ENCODE assay signal across 1 cellular context in genomic region chr6:30556006-30556713, GRCh38.
TF ChIP-seq lines count a peak whose summit lies in the region.

A gene with protein sequence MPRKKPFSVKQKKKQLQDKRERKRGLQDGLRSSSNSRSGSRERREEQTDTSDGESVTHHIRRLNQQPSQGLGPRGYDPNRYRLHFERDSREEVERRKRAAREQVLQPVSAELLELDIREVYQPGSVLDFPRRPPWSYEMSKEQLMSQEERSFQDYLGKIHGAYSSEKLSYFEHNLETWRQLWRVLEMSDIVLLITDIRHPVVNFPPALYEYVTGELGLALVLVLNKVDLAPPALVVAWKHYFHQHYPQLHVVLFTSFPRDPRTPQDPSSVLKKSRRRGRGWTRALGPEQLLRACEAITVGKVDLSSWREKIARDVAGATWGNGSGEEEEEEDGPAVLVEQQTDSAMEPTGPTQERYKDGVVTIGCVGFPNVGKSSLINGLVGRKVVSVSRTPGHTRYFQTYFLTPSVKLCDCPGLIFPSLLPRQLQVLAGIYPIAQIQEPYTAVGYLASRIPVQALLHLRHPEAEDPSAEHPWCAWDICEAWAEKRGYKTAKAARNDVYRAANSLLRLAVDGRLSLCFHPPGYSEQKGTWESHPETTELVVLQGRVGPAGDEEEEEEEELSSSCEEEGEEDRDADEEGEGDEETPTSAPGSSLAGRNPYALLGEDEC (minus strand): TSS chr6:30556489. CDS start chr6:30556203, 286 bp downstream.

TF ChIP-seq in GM12878, 131 proteins besides CTCF, POLR2A, EP300 and RAD21 (continued from another document):
- peak; percentile 8 for TF ChIP-seq E4F1 (IDR thresholded peaks at IDR 0.05; ENCODE audit: borderline replicate concordance, partially characterized antibody)
- no peak for TF ChIP-seq SMARCA5 (IDR thresholded peaks at IDR 0.05)
- peak; percentile 28; the same call in 1 of the 2 replicates for TF ChIP-seq HCFC1 (IDR thresholded peaks at IDR 0.05; ENCODE audit: low read length)
- TF ChIP-seq YBX1 (IDR thresholded peaks at IDR 0.05): no peak
- TF ChIP-seq SRF (IDR thresholded peaks at IDR 0.05; ENCODE audit: low read depth in 2 of 2, low read length in 2 of 2): peak in 1 of 2 experiments; percentile 49; a peak in 1 of 4 replicates
- no peak for TF ChIP-seq KAT2A (conservative IDR thresholded peaks at IDR 0.05; ENCODE audit: control insufficient read depth, low read depth, low read length)
- no peak for TF ChIP-seq NRF1 (conservative IDR thresholded peaks at IDR 0.05; ENCODE audit: low read depth, low read length)
- TF ChIP-seq EGR1 (IDR thresholded peaks at IDR 0.05; ENCODE audit: borderline replicate concordance in 1 of 2, low read depth in 2 of 2, low read length in 2 of 2): peak in 1 of 2 experiments; percentile 95; a peak in 2 of 3 replicates
- TF ChIP-seq CREB1 (IDR thresholded peaks at IDR 0.05; ENCODE audit: low read depth): peak; percentile 97
- TF ChIP-seq CBFB (IDR thresholded peaks at IDR 0.05; ENCODE audit: low read depth): no peak
- no peak for TF ChIP-seq STAT3 (IDR thresholded peaks at IDR 0.05; ENCODE audit: low read depth, low read length)
- peak; percentile 95 for TF ChIP-seq FOXK2 (IDR thresholded peaks at IDR 0.05)
- TF ChIP-seq SIX5 (IDR thresholded peaks at IDR 0.05; ENCODE audit: low read depth, low read length, severe bottlenecking): peak; percentile 57
- no peak for TF ChIP-seq POLR2AphosphoS2 (IDR thresholded peaks at IDR 0.05; ENCODE audit: low read depth, low read length)
- TF ChIP-seq GABPA (IDR thresholded peaks at IDR 0.05; ENCODE audit: low read depth): no peak
- TF ChIP-seq, protein P1, sequence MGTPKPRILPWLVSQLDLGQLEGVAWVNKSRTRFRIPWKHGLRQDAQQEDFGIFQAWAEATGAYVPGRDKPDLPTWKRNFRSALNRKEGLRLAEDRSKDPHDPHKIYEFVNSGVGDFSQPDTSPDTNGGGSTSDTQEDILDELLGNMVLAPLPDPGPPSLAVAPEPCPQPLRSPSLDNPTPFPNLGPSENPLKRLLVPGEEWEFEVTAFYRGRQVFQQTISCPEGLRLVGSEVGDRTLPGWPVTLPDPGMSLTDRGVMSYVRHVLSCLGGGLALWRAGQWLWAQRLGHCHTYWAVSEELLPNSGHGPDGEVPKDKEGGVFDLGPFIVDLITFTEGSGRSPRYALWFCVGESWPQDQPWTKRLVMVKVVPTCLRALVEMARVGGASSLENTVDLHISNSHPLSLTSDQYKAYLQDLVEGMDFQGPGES (IDR thresholded peaks at IDR 0.05): 0 out of 2 replicates have a peak, but pooled peaks have one; percentile 9
- TF ChIP-seq MTA3 (IDR thresholded peaks at IDR 0.05; ENCODE audit: borderline replicate concordance, low read length): no peak
TF ChIP-seq in GM12878: peak in this region for 42.
